ENCODE assay signal across 8 cellular contexts in genomic region chr13:97975851-97976550, GRCh38. TPM values are rescaled to one million over a fixed set of nuclear protein-coding genes. Genes with fewer than 3 reads are reported as not detected.
DNase-seq lines count a peak whose midpoint lies in the region; ATAC-seq and TF ChIP-seq lines count a peak whose summit lies in the region.

No MANE protein-coding gene starts in this region.

- peak overlapping the region; percentile 93 for H3K4me2 ChIP-seq in PC-3 (ENCODE audit: low read length)

- peak overlapping the region; percentile 87 for H2AFZ ChIP-seq in PC-3 (ENCODE audit: low read length)

- no peaks in the 10 kb centered on the region for H3K9me2 ChIP-seq in PC-3 (replicated peaks; ENCODE audit: low read length)

- peak overlapping the region; percentile 56 for H3K4me3 ChIP-seq in Jurkat, Clone E6-1 (ENCODE audit: low read length)
- H3K4me3 ChIP-seq in PC-3 (ENCODE audit: low read length) (peak overlapping the region; percentile 72), esophagus muscularis mucosa (peak overlapping the region; percentile 78 to 97 (median 86)), muscle layer of colon (ENCODE audit: low read depth in 1 of 2, low read length in 2 of 2) (peak overlapping the region; percentile 85 to 99)

- H4K20me1 ChIP-seq in PC-3 (ENCODE audit: low read length) = peaks cover 24% of the 10 kb centered on the region

- POLR2A ChIA-PET in PC-3 (lab: Charles Lee; ENCODE audit: unreplicated experiment) = interaction anchor here (0.5 kb wide), 1 partner anchor 120 kb away, joined by 5 read pairs; no protein-coding TSS in a partner anchor

- CTCF ChIA-PET in PC-3 (lab: Charles Lee) = no interaction called here

- H3K36me3 ChIP-seq in PC-3 (ENCODE audit: low read depth, low read length) (peaks cover 10% of the 10 kb centered on the region), esophagus muscularis mucosa (no peaks in the 10 kb centered on the region), muscle layer of colon (ENCODE audit: insufficient read depth, low read length) (no peaks in the 10 kb centered on the region)

- H3K9ac ChIP-seq in PC-3 (ENCODE audit: low read length) (peak overlapping the region; percentile 86), muscle layer of colon (ENCODE audit: low read length) (peak overlapping the region; percentile 92)

- peak; percentile 88 for ATAC-seq in GM21717 (IDR thresholded peaks at IDR 0.05; ENCODE audit: unreplicated experiment)
- ATAC-seq in PC-3 = peak; percentile 86

- H3K4me1 ChIP-seq in PC-3 (ENCODE audit: insufficient read depth, low read length) (peaks cover 24% of the 10 kb centered on the region), esophagus muscularis mucosa (peaks cover 13 to 48% (median 44%) of the 10 kb centered on the region in 4 donors), muscle layer of colon (ENCODE audit: insufficient read depth, low read length) (peaks cover 18% of the 10 kb centered on the region)

- H3K27ac ChIP-seq in PC-3 (ENCODE audit: low read length) = peak overlapping the region; percentile 67
- peak overlapping the region; percentile 96 to 99 (median 97) for H3K27ac ChIP-seq in esophagus muscularis mucosa (replicated peaks in 1 of 4)
- H3K27ac ChIP-seq in muscle layer of colon (ENCODE audit: low read depth, low read length) = peak overlapping the region; percentile 90

- intact Hi-C loops in PC-3 (cut with micrococcal nuclease) (loop anchor here (5.0 kb wide), 1 partner anchor 46 kb away; no protein-coding TSS in a partner anchor), esophagus muscularis mucosa (cut with DNase I) (loop anchor here (5.0 kb wide), 1 partner anchor 119 kb away; no protein-coding TSS in a partner anchor)

- no peaks in the 10 kb centered on the region for H3F3A ChIP-seq in PC-3 (ENCODE audit: low read length, unreplicated experiment)

- WGBS in esophagus muscularis mucosa = 0% methylated on average over 10 of the region's 72 CpGs

- peak; percentile 73 for TF ChIP-seq POLR2A in esophagus muscularis mucosa (IDR thresholded peaks at IDR 0.05; ENCODE audit: low read depth)

- no TSS peak for BruUV-seq in PC-3 (replicated peaks; lab: Mats Ljungman, UMichigan)

- peaks cover 43% of the 10 kb centered on the region for H3K79me2 ChIP-seq in PC-3 (ENCODE audit: low read length)

- TF ChIP-seq CTCF in PC-3 (conservative IDR thresholded peaks at IDR 0.05; ENCODE audit: low read depth, low read length) (no peak), esophagus muscularis mucosa (IDR thresholded peaks at IDR 0.05) (peak in 1 of 3 experiments; percentile 16)

- peak; percentile 91 for DNase-seq in DMS79 (lab: John Stamatoyannopoulos, UW)
- peak; percentile 54 for DNase-seq in Jurkat, Clone E6-1 (ENCODE audit: low read depth, low spot score)
- peak; percentile 89 for DNase-seq in PC-3
- DNase-seq in activated T-cell treated with anti-CD3 and anti-CD28 coated beads, Interleukin-2, amount 50 U/mL, for 48 hours = peak; percentile 90 to 93
- peak; percentile 93 for DNase-seq in esophagus muscularis mucosa (ENCODE audit: extremely low spot score)
- DNase-seq in stimulated activated CD8-positive, alpha-beta memory T cell treated with anti-CD3 and anti-CD28 coated beads, Interleukin-7, amount 100 ng/mL, for 24 hours (ENCODE audit: low read depth) = peak; percentile 82

- TF ChIP-seq EP300 in esophagus muscularis mucosa (IDR thresholded peaks at IDR 0.05) = no peak

- H3K9me3 ChIP-seq in PC-3 (ENCODE audit: low read length) (no peaks in the 10 kb centered on the region), esophagus muscularis mucosa (no peaks in the 10 kb centered on the region), muscle layer of colon (ENCODE audit: low read length) (no peaks in the 10 kb centered on the region)

- H3K27me3 ChIP-seq in PC-3 (ENCODE audit: low read length) (no peaks in the 10 kb centered on the region), esophagus muscularis mucosa (no peaks in the 10 kb centered on the region), muscle layer of colon (ENCODE audit: control insufficient read depth in 1 of 2, insufficient read depth in 2 of 2, low read length in 2 of 2) (no peaks in the 10 kb centered on the region)

RNA-seq across cellular contexts. Expression of gene IPO5, which starts 22.5 kb away (rescaled TPM):
- 120 TPM for polyA plus RNA-seq in Jurkat, Clone E6-1 (2012; ENCODE audit: insufficient read depth, insufficient read length)
- total RNA-seq in PC-3 (2014; rRNA removed) (155 and 181 TPM in 2 replicates), esophagus muscularis mucosa (100 to 1,000 TPM; 119 to 144 (median 130) TPM)

Comparison
In these comparisons a context has a peak if more than half of its experiments do, and no peak if none do; other contexts are left out.
1. Peak in every context shown above with its lines: DNase-seq, ATAC-seq, H3K4me3 ChIP-seq and H3K27ac ChIP-seq.